In the genomic region with DNA sequence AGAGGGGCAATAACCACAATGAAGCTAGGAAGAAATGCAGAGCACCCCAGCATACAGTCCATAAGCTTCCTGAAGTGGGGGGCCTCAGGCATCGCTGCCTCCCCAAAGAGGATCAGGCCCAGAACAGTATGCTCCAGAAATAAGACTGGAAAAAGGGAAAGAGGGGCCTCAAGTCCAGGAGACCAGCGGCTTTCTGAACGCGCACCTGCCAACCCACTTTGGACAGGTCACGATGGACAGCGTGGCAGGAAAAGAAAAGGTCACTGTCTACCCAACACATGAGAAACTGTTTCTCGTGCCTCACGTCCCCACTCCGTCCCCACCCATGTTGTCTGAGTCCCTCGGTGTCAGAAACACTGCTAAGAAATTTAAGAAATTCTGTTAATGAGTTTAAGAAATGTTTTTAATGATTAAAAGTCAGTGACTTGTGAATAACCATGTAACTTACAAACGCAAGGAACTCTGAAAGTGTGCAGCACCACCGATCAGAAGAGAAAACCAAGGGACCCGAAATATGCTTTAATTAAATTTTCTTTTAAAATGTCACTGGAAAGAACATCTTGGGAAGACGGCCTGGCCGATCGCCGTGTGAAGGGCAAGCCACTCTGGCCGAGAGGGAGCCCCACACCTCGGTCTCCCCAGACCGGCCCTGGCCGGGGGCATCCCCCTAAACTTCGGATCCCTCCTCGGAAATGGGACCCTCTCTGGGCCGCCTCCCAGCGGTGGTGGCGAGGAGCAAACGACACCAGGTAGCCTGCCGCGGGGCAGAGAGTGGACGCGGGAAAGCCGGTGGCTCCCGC, we compare ENCODE assay signal across 8 cellular contexts. TPM values are rescaled to one million over a fixed set of nuclear protein-coding genes. Genes with fewer than 3 reads are reported as not detected.
A peak's percentile ranks its signal among the peaks of the same experiment; 100 is the strongest.
DNase-seq lines count a peak whose midpoint lies in the region; ATAC-seq lines count a peak whose summit lies in the region.

No MANE protein-coding gene starts in this region.

- H3K36me3 Mint-ChIP-seq in activated naive CD4-positive, alpha-beta T cell treated with anti-CD3 and anti-CD28 coated beads for 36 hours (ENCODE audit: low read depth): no peaks in the 10 kb centered on the region
- H3K36me3 Mint-ChIP-seq in stimulated activated naive B cell treated with anti-CD40 and anti-IgM and Interleukin-4, amounts not matched to agents 10 μg/mL and 1 μg/mL and 100 μg/mL, for 72 hours: no peaks in the 10 kb centered on the region

- intact Hi-C loops in activated naive CD4-positive, alpha-beta T cell treated with anti-CD3 and anti-CD28 coated beads for 36 hours (cut with micrococcal nuclease): loop anchor here (10.0 kb wide), 1 partner anchor 152 kb away; no protein-coding TSS in a partner anchor

- peak; percentile 42 to 49 for ATAC-seq in stimulated activated naive B cell treated with anti-CD40 and anti-IgM and Interleukin-4, amounts not matched to agents 10 μg/mL and 1 μg/mL and 100 μg/mL, for 72 hours (replicated peaks)

- H3K4me3 ChIP-seq in adipocyte (ENCODE audit: low read length): peak overlapping the region; percentile 80
- peak overlapping the region; percentile 47 for H3K4me3 ChIP-seq in iPS-18c (ENCODE audit: insufficient read depth, low read depth, low read length)

- DNase-seq in activated naive CD4-positive, alpha-beta T cell treated with anti-CD3 and anti-CD28 coated beads for 36 hours: peak; percentile 14
- DNase-seq in activated naive CD4-positive, alpha-beta T cell (lab: John Stamatoyannopoulos, UW): no peak
- DNase-seq in adipocyte (ENCODE audit: low read depth) (no peak), DMS79 treated with DMSO at 0.1 percent for 48 hours (lab: John Stamatoyannopoulos, UW) (no peak), GM19240 (ENCODE audit: insufficient read length, low spot score) (no peak), NCI-H187 (lab: John Stamatoyannopoulos, UW) (no peak)
- DNase-seq in stimulated activated naive B cell treated with anti-CD40 and anti-IgM and Interleukin-4, amounts not matched to agents 10 μg/mL and 1 μg/mL and 100 μg/mL, for 72 hours: no peak

- H3K27me3 Mint-ChIP-seq in activated naive CD4-positive, alpha-beta T cell treated with anti-CD3 and anti-CD28 coated beads for 36 hours (ENCODE audit: low read depth): peaks cover 47% of the 10 kb centered on the region
- H3K27me3 Mint-ChIP-seq in stimulated activated naive B cell treated with anti-CD40 and anti-IgM and Interleukin-4, amounts not matched to agents 10 μg/mL and 1 μg/mL and 100 μg/mL, for 72 hours: peaks cover 35 to 54% of the 10 kb centered on the region in 2 donors

- peak overlapping the region; percentile 86 for H3K9ac ChIP-seq in adipocyte (ENCODE audit: low read length)

- peak overlapping the region; percentile 29 for H3K4me3 Mint-ChIP-seq in activated naive CD4-positive, alpha-beta T cell treated with anti-CD3 and anti-CD28 coated beads for 36 hours
- H3K4me3 Mint-ChIP-seq in stimulated activated naive B cell treated with anti-CD40 and anti-IgM and Interleukin-4, amounts not matched to agents 10 μg/mL and 1 μg/mL and 100 μg/mL, for 72 hours: peak overlapping the region; percentile 74 to 78

- no peaks in the 10 kb centered on the region for H3K27me3 ChIP-seq in adipocyte (replicated peaks; ENCODE audit: control insufficient read depth, insufficient read depth, low read length)

- peaks cover 5% of the 10 kb centered on the region for H3K4me1 Mint-ChIP-seq in activated naive CD4-positive, alpha-beta T cell treated with anti-CD3 and anti-CD28 coated beads for 36 hours (ENCODE audit: low read depth)
- H3K4me1 Mint-ChIP-seq in stimulated activated naive B cell treated with anti-CD40 and anti-IgM and Interleukin-4, amounts not matched to agents 10 μg/mL and 1 μg/mL and 100 μg/mL, for 72 hours: peaks cover 0 to 12% of the 10 kb centered on the region in 2 donors

- H3K9me3 ChIP-seq in adipocyte (ENCODE audit: control insufficient read depth, low read length) (peaks cover 6% of the 10 kb centered on the region), iPS-18c (ENCODE audit: control insufficient read depth, insufficient read depth, low read length) (no peaks in the 10 kb centered on the region)

- CTCF ChIA-PET in activated naive CD4-positive, alpha-beta T cell treated with anti-CD3 and anti-CD28 coated beads for 36 hours (lab: Charles Lee): interaction anchor here (1.1 kb wide), 1 partner anchor 152 kb away, joined by 3 read pairs; no protein-coding TSS in a partner anchor

- H3K36me3 ChIP-seq in adipocyte (ENCODE audit: control insufficient read depth, insufficient read depth, low read length, severe bottlenecking): no peaks in the 10 kb centered on the region

- peaks cover 13% of the 10 kb centered on the region for H3K4me1 ChIP-seq in adipocyte (ENCODE audit: control insufficient read depth, insufficient read depth, low read length)

- no peak overlapping the region for H3K27ac Mint-ChIP-seq in activated naive CD4-positive, alpha-beta T cell treated with anti-CD3 and anti-CD28 coated beads for 36 hours
- peak overlapping the region; percentile 84 for H3K27ac Mint-ChIP-seq in stimulated activated naive B cell treated with anti-CD40 and anti-IgM and Interleukin-4, amounts not matched to agents 10 μg/mL and 1 μg/mL and 100 μg/mL, for 72 hours

- no peaks in the 10 kb centered on the region for H3K9me3 Mint-ChIP-seq in activated naive CD4-positive, alpha-beta T cell treated with anti-CD3 and anti-CD28 coated beads for 36 hours
- peaks cover 0 to 3% of the 10 kb centered on the region in 2 donors for H3K9me3 Mint-ChIP-seq in stimulated activated naive B cell treated with anti-CD40 and anti-IgM and Interleukin-4, amounts not matched to agents 10 μg/mL and 1 μg/mL and 100 μg/mL, for 72 hours

RNA-seq across cellular contexts. Expression of gene PPARG, which starts 1.7 kb away (rescaled TPM):
- under 1 TPM in 1 of 2 experiments, not detected in 1; 0.20 TPM for total RNA-seq in activated naive CD4-positive, alpha-beta T cell treated with anti-CD3 and anti-CD28 coated beads for 36 hours
